8 cellular contexts compared by ENCODE assay signal in the genomic region with DNA sequence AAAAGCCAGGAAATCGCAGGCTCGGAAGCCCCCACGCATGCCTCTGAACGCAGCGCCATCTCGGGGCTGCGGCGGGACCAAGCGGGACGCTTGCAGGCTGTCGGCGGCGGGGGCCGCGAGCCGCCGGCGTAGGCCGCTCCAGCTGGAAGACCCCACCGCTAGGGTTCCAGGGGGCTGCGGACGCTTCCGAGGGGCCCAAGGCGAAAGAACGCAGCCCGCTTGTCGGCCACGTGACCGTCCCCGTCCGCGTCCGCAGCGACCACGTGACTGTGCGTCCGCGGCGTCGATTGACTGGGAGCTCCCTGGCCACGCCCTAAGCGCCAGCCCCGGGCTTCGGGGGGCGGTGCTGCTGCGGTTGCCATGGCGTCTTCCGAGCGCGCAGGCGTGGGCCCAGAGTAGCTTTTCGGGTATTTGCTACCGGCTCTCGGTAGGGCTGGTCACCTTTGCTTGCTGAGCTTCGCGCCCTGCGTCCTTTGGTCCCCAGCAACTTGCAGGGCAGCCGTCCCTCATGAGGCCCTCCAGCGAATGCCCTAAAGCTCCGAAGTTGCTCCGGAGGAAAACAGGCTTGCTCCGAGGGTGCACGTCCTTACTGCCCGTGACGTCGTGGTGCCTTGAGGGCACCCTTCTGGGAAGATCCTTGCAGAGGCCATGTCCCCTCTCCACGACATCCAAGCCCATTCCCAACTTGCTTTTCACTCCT.
DNase-seq lines count a peak whose midpoint lies in the region; ATAC-seq and TF ChIP-seq lines count a peak whose summit lies in the region.

No MANE protein-coding gene starts in this region.

- ATAC-seq in CD4-positive, CD25-positive, alpha-beta regulatory T cell (ENCODE audit: low read depth in 2 of 2), result peak; percentile 84 to 85
- ATAC-seq in GM19372 (IDR thresholded peaks at IDR 0.05; ENCODE audit: low read depth, unreplicated experiment) (peak; percentile 93), HG03520 (IDR thresholded peaks at IDR 0.05; ENCODE audit: unreplicated experiment) (peak; percentile 86), right lobe of liver (peak; percentile 84 to 94 (median 92))

- peak overlapping the region; percentile 91 to 96 (median 95) for H3K4me3 Mint-ChIP-seq in CD4-positive, CD25-positive, alpha-beta regulatory T cell

- H3K36me3 Mint-ChIP-seq in CD4-positive, CD25-positive, alpha-beta regulatory T cell, result no peaks in the 10 kb centered on the region

- peaks cover 14% of the 10 kb centered on the region for H3K4me1 ChIP-seq in CD4-positive, CD25-positive, alpha-beta regulatory T cell (ENCODE audit: control insufficient read depth, insufficient read depth, low read length, poor library complexity, severe bottlenecking)
- peaks cover 0 to 34% (median 8%) of the 10 kb centered on the region in 4 donors for H3K4me1 ChIP-seq in right lobe of liver

- H3K27me3 Mint-ChIP-seq in CD4-positive, CD25-positive, alpha-beta regulatory T cell, result peaks cover 6% of the 10 kb centered on the region

- 8% methylated on average over 13 of the region's 67 CpGs for WGBS in right lobe of liver (ENCODE audit: insufficient coverage, low coverage, low lambda C conversion rate, missing lambda C conversion rate)

- H3K27ac Mint-ChIP-seq in CD4-positive, CD25-positive, alpha-beta regulatory T cell, result peak overlapping the region; percentile 99 to 100 (median 99)

- no peaks in the 10 kb centered on the region for H3K36me3 ChIP-seq in CD4-positive, CD25-positive, alpha-beta regulatory T cell (ENCODE audit: control insufficient read depth, insufficient read depth, low read length)
- H3K36me3 ChIP-seq in right lobe of liver, result no peaks in the 10 kb centered on the region

- peak overlapping the region; percentile 94 for H3K27ac ChIP-seq in CD4-positive, CD25-positive, alpha-beta regulatory T cell (ENCODE audit: insufficient read depth, low read length, poor library complexity, severe bottlenecking)
- peak overlapping the region; percentile 75 to 95 (median 87) for H3K27ac ChIP-seq in right lobe of liver

- TF ChIP-seq POLR2A in right lobe of liver (IDR thresholded peaks at IDR 0.05), result no peak

- no peaks in the 10 kb centered on the region for H3K9me3 ChIP-seq in CD4-positive, CD25-positive, alpha-beta regulatory T cell (ENCODE audit: control insufficient read depth in 2 of 2, low read length in 2 of 2)
- H3K9me3 ChIP-seq in right lobe of liver, result no peaks in the 10 kb centered on the region

- intact Hi-C loops in right lobe of liver (cut with DNase I), result no loop called here

- DNase-seq in CD4-positive, CD25-positive, alpha-beta regulatory T cell, result peak; percentile 85 to 97 (median 92)
- DNase-seq in NCI-H526 (lab: John Stamatoyannopoulos, UW), result peak; percentile 73 to 96
- peak; percentile 84 to 86 for DNase-seq in activated CD4-positive, alpha-beta T cell treated with anti-CD3 and anti-CD28 coated beads, Interleukin-2, amount 50 U/mL, for 4 hours
- peak; percentile 96 for DNase-seq in dermis blood vessel endothelial cell
- peak; percentile 95 to 97 (median 96) for DNase-seq in right lobe of liver
- peak; percentile 68 to 82 (median 80) for DNase-seq in stimulated activated CD4-positive, alpha-beta T cell treated with anti-CD3 and anti-CD28 coated beads, TNF-alpha, amount 100 ng/mL, for 1 hour (ENCODE audit: low read depth in 3 of 3, low spot score in 1 of 3)

- TF ChIP-seq CTCF in right lobe of liver (IDR thresholded peaks at IDR 0.05), result peak; percentile 17 to 42 (median 38)

- H3K27me3 ChIP-seq in CD4-positive, CD25-positive, alpha-beta regulatory T cell (ENCODE audit: control insufficient read depth, insufficient read depth, low read length), result no peaks in the 10 kb centered on the region
- no peaks in the 10 kb centered on the region for H3K27me3 ChIP-seq in right lobe of liver

- peak overlapping the region; percentile 86 for H3K4me3 ChIP-seq in CD4-positive, CD25-positive, alpha-beta regulatory T cell (ENCODE audit: low read depth, low read length)
- peak overlapping the region; percentile 83 to 93 (median 92) for H3K4me3 ChIP-seq in right lobe of liver

- peaks cover 0 to 23% (median 12%) of the 10 kb centered on the region in 4 donors for H3K4me1 Mint-ChIP-seq in CD4-positive, CD25-positive, alpha-beta regulatory T cell

- peaks cover 0 to 4% (median 0%) of the 10 kb centered on the region in 7 donors for H3K9me3 Mint-ChIP-seq in CD4-positive, CD25-positive, alpha-beta regulatory T cell

Comparison
In these comparisons a context has a peak if more than half of its experiments do, and no peak if none do; other contexts are left out.
1. Peak in every context shown above with its lines: DNase-seq, ATAC-seq, H3K4me3 ChIP-seq and H3K27ac ChIP-seq.